In the genomic region with DNA sequence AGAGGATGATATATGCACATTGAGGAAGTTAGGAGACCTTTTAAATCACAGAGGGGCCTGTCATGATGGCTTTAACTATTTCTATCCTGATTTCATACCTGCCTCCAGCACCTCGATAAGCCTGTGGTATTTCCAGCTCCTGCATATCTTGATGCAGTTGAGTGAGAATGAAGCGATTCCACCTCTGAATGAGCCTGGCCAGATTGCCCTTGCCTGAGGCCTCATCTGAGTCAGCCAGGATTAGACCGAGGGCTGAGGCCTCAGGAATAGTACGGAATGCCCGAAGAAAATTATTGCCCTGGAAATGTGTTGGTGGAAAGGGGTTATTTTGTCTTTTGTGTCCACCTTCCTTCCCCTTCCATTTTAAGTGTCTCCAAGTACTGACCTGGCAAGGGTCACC, we compare ENCODE assay signal across 1 cellular context.
TF ChIP-seq lines count a peak whose summit lies in the region.

No MANE protein-coding gene starts in this region.

TF ChIP-seq in HepG2, 621 proteins besides CTCF, POLR2A, EP300 and RAD21:
- TF ChIP-seq, protein P1, sequence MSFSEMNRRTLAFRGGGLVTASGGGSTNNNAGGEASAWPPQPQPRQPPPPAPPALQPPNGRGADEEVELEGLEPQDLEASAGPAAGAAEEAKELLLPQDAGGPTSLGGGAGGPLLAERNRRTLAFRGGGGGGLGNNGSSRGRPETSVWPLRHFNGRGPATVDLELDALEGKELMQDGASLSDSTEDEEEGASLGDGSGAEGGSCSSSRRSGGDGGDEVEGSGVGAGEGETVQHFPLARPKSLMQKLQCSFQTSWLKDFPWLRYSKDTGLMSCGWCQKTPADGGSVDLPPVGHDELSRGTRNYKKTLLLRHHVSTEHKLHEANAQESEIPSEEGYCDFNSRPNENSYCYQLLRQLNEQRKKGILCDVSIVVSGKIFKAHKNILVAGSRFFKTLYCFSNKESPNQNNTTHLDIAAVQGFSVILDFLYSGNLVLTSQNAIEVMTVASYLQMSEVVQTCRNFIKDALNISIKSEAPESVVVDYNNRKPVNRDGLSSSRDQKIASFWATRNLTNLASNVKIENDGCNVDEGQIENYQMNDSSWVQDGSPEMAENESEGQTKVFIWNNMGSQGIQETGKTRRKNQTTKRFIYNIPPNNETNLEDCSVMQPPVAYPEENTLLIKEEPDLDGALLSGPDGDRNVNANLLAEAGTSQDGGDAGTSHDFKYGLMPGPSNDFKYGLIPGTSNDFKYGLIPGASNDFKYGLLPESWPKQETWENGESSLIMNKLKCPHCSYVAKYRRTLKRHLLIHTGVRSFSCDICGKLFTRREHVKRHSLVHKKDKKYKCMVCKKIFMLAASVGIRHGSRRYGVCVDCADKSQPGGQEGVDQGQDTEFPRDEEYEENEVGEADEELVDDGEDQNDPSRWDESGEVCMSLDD (CRISPR knock-in tag; IDR thresholded peaks at IDR 0.05; ENCODE audit: borderline replicate concordance), result no peak
- TF ChIP-seq, protein P2, sequence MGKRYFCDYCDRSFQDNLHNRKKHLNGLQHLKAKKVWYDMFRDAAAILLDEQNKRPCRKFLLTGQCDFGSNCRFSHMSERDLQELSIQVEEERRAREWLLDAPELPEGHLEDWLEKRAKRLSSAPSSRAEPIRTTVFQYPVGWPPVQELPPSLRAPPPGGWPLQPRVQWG (CRISPR knock-in tag; IDR thresholded peaks at IDR 0.05; ENCODE audit: borderline replicate concordance, low read depth), result no peak
- TF ChIP-seq ZNF543 (CRISPR knock-in tag; IDR thresholded peaks at IDR 0.05), result no peak
- no peak for TF ChIP-seq ZNF879 (CRISPR knock-in tag; IDR thresholded peaks at IDR 0.05)
- no peak for TF ChIP-seq ZFY (CRISPR knock-in tag; IDR thresholded peaks at IDR 0.05)
- TF ChIP-seq, protein P3, sequence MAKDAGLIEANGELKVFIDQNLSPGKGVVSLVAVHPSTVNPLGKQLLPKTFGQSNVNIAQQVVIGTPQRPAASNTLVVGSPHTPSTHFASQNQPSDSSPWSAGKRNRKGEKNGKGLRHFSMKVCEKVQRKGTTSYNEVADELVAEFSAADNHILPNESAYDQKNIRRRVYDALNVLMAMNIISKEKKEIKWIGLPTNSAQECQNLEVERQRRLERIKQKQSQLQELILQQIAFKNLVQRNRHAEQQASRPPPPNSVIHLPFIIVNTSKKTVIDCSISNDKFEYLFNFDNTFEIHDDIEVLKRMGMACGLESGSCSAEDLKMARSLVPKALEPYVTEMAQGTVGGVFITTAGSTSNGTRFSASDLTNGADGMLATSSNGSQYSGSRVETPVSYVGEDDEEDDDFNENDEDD (CRISPR knock-in tag; IDR thresholded peaks at IDR 0.05; ENCODE audit: borderline replicate concordance), result no peak
- TF ChIP-seq, protein P4, sequence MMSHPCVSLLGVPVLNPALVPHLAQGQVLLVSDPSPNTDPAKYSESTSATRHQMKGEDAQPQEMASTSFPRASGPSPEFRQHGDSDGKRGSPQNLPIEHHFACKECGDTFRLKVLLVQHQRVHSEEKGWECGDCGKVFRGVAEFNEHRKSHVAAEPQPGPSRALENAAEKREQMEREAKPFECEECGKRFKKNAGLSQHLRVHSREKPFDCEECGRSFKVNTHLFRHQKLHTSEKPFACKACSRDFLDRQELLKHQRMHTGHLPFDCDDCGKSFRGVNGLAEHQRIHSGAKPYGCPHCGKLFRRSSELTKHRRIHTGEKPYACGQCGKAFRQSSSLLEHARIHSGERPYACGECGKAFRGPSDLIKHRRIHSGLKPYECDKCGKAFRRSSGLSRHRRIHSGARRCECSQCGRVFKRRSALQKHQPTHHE (CRISPR knock-in tag; IDR thresholded peaks at IDR 0.05; ENCODE audit: borderline replicate concordance), result no peak
- TF ChIP-seq, protein P5, sequence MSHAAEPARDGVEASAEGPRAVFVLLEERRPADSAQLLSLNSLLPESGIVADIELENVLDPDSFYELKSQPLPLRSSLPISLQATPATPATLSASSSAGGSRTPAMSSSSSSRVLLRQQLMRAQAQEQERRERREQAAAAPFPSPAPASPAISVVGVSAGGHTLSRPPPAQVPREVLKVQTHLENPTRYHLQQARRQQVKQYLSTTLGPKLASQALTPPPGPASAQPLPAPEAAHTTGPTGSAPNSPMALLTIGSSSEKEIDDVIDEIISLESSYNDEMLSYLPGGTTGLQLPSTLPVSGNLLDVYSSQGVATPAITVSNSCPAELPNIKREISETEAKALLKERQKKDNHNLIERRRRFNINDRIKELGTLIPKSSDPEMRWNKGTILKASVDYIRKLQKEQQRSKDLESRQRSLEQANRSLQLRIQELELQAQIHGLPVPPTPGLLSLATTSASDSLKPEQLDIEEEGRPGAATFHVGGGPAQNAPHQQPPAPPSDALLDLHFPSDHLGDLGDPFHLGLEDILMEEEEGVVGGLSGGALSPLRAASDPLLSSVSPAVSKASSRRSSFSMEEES (CRISPR knock-in tag; IDR thresholded peaks at IDR 0.05), result no peak
- TF ChIP-seq ZBTB38 (CRISPR knock-in tag; IDR thresholded peaks at IDR 0.05), result no peak
- TF ChIP-seq SP2 (CRISPR knock-in tag; IDR thresholded peaks at IDR 0.05), result no peak
- TF ChIP-seq, protein P6, sequence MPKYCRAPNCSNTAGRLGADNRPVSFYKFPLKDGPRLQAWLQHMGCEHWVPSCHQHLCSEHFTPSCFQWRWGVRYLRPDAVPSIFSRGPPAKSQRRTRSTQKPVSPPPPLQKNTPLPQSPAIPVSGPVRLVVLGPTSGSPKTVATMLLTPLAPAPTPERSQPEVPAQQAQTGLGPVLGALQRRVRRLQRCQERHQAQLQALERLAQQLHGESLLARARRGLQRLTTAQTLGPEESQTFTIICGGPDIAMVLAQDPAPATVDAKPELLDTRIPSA (CRISPR knock-in tag; IDR thresholded peaks at IDR 0.05; ENCODE audit: borderline replicate concordance), result no peak
- TF ChIP-seq, protein P7, sequence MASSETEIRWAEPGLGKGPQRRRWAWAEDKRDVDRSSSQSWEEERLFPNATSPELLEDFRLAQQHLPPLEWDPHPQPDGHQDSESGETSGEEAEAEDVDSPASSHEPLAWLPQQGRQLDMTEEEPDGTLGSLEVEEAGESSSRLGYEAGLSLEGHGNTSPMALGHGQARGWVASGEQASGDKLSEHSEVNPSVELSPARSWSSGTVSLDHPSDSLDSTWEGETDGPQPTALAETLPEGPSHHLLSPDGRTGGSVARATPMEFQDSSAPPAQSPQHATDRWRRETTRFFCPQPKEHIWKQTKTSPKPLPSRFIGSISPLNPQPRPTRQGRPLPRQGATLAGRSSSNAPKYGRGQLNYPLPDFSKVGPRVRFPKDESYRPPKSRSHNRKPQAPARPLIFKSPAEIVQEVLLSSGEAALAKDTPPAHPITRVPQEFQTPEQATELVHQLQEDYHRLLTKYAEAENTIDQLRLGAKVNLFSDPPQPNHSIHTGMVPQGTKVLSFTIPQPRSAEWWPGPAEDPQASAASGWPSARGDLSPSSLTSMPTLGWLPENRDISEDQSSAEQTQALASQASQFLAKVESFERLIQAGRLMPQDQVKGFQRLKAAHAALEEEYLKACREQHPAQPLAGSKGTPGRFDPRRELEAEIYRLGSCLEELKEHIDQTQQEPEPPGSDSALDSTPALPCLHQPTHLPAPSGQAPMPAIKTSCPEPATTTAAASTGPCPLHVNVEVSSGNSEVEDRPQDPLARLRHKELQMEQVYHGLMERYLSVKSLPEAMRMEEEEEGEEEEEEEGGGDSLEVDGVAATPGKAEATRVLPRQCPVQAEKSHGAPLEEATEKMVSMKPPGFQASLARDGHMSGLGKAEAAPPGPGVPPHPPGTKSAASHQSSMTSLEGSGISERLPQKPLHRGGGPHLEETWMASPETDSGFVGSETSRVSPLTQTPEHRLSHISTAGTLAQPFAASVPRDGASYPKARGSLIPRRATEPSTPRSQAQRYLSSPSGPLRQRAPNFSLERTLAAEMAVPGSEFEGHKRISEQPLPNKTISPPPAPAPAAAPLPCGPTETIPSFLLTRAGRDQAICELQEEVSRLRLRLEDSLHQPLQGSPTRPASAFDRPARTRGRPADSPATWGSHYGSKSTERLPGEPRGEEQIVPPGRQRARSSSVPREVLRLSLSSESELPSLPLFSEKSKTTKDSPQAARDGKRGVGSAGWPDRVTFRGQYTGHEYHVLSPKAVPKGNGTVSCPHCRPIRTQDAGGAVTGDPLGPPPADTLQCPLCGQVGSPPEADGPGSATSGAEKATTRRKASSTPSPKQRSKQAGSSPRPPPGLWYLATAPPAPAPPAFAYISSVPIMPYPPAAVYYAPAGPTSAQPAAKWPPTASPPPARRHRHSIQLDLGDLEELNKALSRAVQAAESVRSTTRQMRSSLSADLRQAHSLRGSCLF (CRISPR knock-in tag; IDR thresholded peaks at IDR 0.05; ENCODE audit: borderline replicate concordance), result no peak
- TF ChIP-seq NFE2L2 (IDR thresholded peaks at IDR 0.05; ENCODE audit: low read length), result no peak
- TF ChIP-seq SIN3A (IDR thresholded peaks at IDR 0.05; ENCODE audit: borderline replicate concordance, low read depth, low read length), result no peak
